9 cellular contexts compared by ENCODE assay signal in genomic region chrX:53263597-53264094, GRCh38. TPM values are rescaled to one million over a fixed set of nuclear protein-coding genes. Genes with fewer than 3 reads are reported as not detected.
DNase-seq lines count a peak whose midpoint lies in the region; ATAC-seq, FAIRE-seq and TF ChIP-seq lines count a peak whose summit lies in the region.
"Had no signal": no experiment of that assay in that cellular context is flagged by ENCODE, and none has a peak within 500 bp of the region (broad histone marks: within the 10 kb centered on the region; RNA-seq: fewer than 3 reads in every experiment).

No MANE protein-coding gene starts in this region.

- H3K9me1 ChIP-seq in K562 (ENCODE audit: control insufficient read depth, insufficient read depth, low read length), result no peaks in the 10 kb centered on the region

- TF ChIP-seq CTCF in RWPE2 (IDR thresholded peaks at IDR 0.05; ENCODE audit: poor library complexity, severe bottlenecking) (no peak), K562 (IDR thresholded peaks at IDR 0.05 in 2 of 3, conservative IDR thresholded peaks at IDR 0.05 in 1 of 3; ENCODE audit: insufficient read depth in 2 of 3, low read depth in 1 of 3, low read length in 3 of 3) (no peak)

- H3K4me3 ChIP-seq in RWPE2 (ENCODE audit: severe bottlenecking), result no peak overlapping the region
- H3K4me3 ChIP-seq in K562, result no peak overlapping the region

- peak; percentile 28 for DNase-seq in H54 (ENCODE audit: insufficient read length, low spot score)
- DNase-seq in RWPE2 (ENCODE audit: low spot score), result peak; percentile 69
- peak; percentile 69 to 85 (median 72) for DNase-seq in K562 (ENCODE audit: extremely low read depth in 1 of 4, low spot score in 3 of 4)
- peak; percentile 65 for DNase-seq in stimulated activated CD4-positive, alpha-beta T cell treated with anti-CD3 and anti-CD28 coated beads, Interleukin-1b, Interleukin-23, amount 100 ng/mL, for 48 hours
- DNase-seq in NCI-H146 (lab: John Stamatoyannopoulos, UW), result no peak
- DNase-seq: NCI-H524 treated with DMSO at 0.1 percent for 48 hours had no signal

- no peak for FAIRE-seq in H54 (lab: Jason Lieb, UNC)
- FAIRE-seq in K562 (lab: Jason Lieb, UNC), result peak; percentile 96

- H3K36me3 ChIP-seq in RWPE2 (ENCODE audit: low read depth) (no peaks in the 10 kb centered on the region), K562 (ENCODE audit: control insufficient read depth, insufficient read depth, low read length) (peaks cover 2% of the 10 kb centered on the region; the same call in 1 of the 3 replicates)

- CTCF ChIA-PET in K562 (lab: Yijun Ruan, JAX; ENCODE audit: low intra/inter-chr PET ratio), result no interaction called here

- H3K4me2 ChIP-seq in K562 (ENCODE audit: insufficient read depth, low read length), result peak overlapping the region; percentile 43

- no peaks in the 10 kb centered on the region for H3K79me2 ChIP-seq in K562 (ENCODE audit: control insufficient read depth, insufficient read depth, low read length)

- TF ChIP-seq EP300 in K562 (IDR thresholded peaks at IDR 0.05; ENCODE audit: low read length), result peak; percentile 51; the same call in 1 of the 2 replicates

- intact Hi-C loops in K562 (cut with micrococcal nuclease), result no loop called here

- 1% methylated on average over 9 of the region's 11 CpGs for WGBS in K562 (ENCODE audit: insufficient coverage, low coverage, missing lambda C conversion rate)

- H4K20me1 ChIP-seq in K562 (replicated peaks; ENCODE audit: control insufficient read depth, insufficient read depth, low read length), result no peaks in the 10 kb centered on the region

- H3K27ac ChIP-seq in RWPE2 (ENCODE audit: poor library complexity, severe bottlenecking) (peak overlapping the region; percentile 82), K562 (ENCODE audit: extremely low read depth, low read depth, low read length) (peak overlapping the region; percentile 41)

- peaks cover 42% of the 10 kb centered on the region for H3K4me1 ChIP-seq in RWPE2 (ENCODE audit: insufficient read depth, poor library complexity, severe bottlenecking)
- peaks cover 50 to 59% of the 10 kb centered on the region in 2 experiments; a peak in 4 of 5 replicates for H3K4me1 ChIP-seq in K562 (replicated peaks in 1 of 2; ENCODE audit: control insufficient read depth in 2 of 2, insufficient read depth in 2 of 2, low read length in 2 of 2)

- H3K9ac ChIP-seq in K562 (ENCODE audit: insufficient read depth in 1 of 2, low read depth in 2 of 2, low read length in 2 of 2), result peak overlapping the region; percentile 4 to 8; a peak in 2 of 4 replicates

- in situ Hi-C loops in K562 (cut with MboI), result no loop called here

- POLR2A ChIA-PET in K562 (lab: Yijun Ruan, JAX), result interaction anchor here (1.0 kb wide), 1 partner anchor 159 kb away, joined by 4 read pairs; the partner anchor contains the start of genes RIBC1 and SMC1A

- H2AFZ ChIP-seq in K562 (ENCODE audit: low read depth, low read length), result peak overlapping the region; percentile 54; the same call in 1 of the 2 replicates

- no TSS peak for BruUV-seq in K562 (replicated peaks; lab: Mats Ljungman, UMichigan)

- TF ChIP-seq POLR2A in H54 (IDR thresholded peaks at IDR 0.05; ENCODE audit: low read depth, low read length) (no peak), K562 (conservative IDR thresholded peaks at IDR 0.05) (no peak)

- no peak for TF ChIP-seq RAD21 in K562 (CRISPR knock-in tag; conservative IDR thresholded peaks at IDR 0.05 in 1 of 2, IDR thresholded peaks at IDR 0.05 in 1 of 2)

- ATAC-seq in RWPE2 (ENCODE audit: low read depth) (peak; percentile 89), K562 (peak; percentile 78), GM21381 (IDR thresholded peaks at IDR 0.05; ENCODE audit: unreplicated experiment) (no peak), HG02884 (IDR thresholded peaks at IDR 0.05; ENCODE audit: unreplicated experiment) (no peak), GM19467 (IDR thresholded peaks at IDR 0.05; ENCODE audit: unreplicated experiment) (no peak)

- H3K9me3 ChIP-seq in RWPE2 (ENCODE audit: severe bottlenecking) (no peaks in the 10 kb centered on the region), K562 (replicated peaks; ENCODE audit: control insufficient read depth, insufficient read depth, low read depth, low read length) (no peaks in the 10 kb centered on the region)

- H3K27me3 ChIP-seq in RWPE2 (ENCODE audit: insufficient read depth, poor library complexity, severe bottlenecking) (no peaks in the 10 kb centered on the region), K562 (ENCODE audit: control insufficient read depth in 2 of 2, insufficient read depth in 2 of 2, low read length in 2 of 2) (no peaks in the 10 kb centered on the region)

TF ChIP-seq in K562, 482 proteins besides CTCF, POLR2A, EP300 and RAD21 (continues in another document):
- peak; percentile 73 for TF ChIP-seq MAFF (IDR thresholded peaks at IDR 0.05; ENCODE audit: low read length)
- TF ChIP-seq VEZF1 (CRISPR knock-in tag; IDR thresholded peaks at IDR 0.05), result peak; percentile 39
- TF ChIP-seq ZNF696 (CRISPR knock-in tag; conservative IDR thresholded peaks at IDR 0.05), result no peak
- TF ChIP-seq POLR2G (IDR thresholded peaks at IDR 0.05; ENCODE audit: low read depth, low read length), result no peak
- peak; percentile 14; the same call in 1 of the 2 replicates for TF ChIP-seq CBFA2T3 (IDR thresholded peaks at IDR 0.05)

RNA-seq across cellular contexts. Expression of gene IQSEC2, which starts 17.7 kb away (rescaled TPM):
- 57.2 and 111 TPM in 2 replicates for total RNA-seq in K562 (2011; cell fraction: chromatin; rRNA removed; ENCODE audit: low replicate concordance)
- total RNA-seq in K562 (2011; cell fraction: nucleolus; rRNA removed), result 39.6 and 44.2 TPM in 2 replicates
- 63.2 and 85.5 TPM in 2 replicates for total RNA-seq in K562 (2011; cell fraction: nucleoplasm; rRNA removed)
- total RNA-seq in K562 (2014; rRNA removed) (18.9 and 20.1 TPM in 2 replicates), K562 (2014; rRNA removed; fragmentation: Illumina TruSeq; extraction: Trizol) (12.3 TPM in 2 replicates), K562 (2015; rRNA removed; fragmentation: Illumina TruSeq; extraction: Trizol) (10.5 and 11.5 TPM in 2 replicates), K562 (2021) (35.9 and 41.8 TPM in 2 replicates)
- polyA plus RNA-seq in K562 (2011; rRNA removed) (23.9 and 25.8 TPM in 2 replicates), K562 (2014; fragmentation: Illumina TruSeq; extraction: Trizol) (31.4 and 32.8 TPM in 2 replicates), K562 (2014; fragmentation: Nextera tagmentation; extraction: Ambion mirVana) (1 to 10 TPM; 2.7 to 2.8 TPM), K562 (2014; rRNA removed) (25.6 and 29.4 TPM in 2 replicates)
- polyA plus RNA-seq in K562 (2011; cell fraction: cytosol; rRNA removed), result 17.7 and 23.5 TPM in 2 replicates
- polyA plus RNA-seq in K562 (2011; cell fraction: nucleus; rRNA removed), result 55.7 and 92.8 TPM in 2 replicates
- polyA plus RNA-seq in K562 (2012), result 24.4 and 70.9 TPM in 2 replicates
- 14.2 and 18.2 TPM in 2 replicates for polyA minus RNA-seq in K562 (2011; rRNA and poly(A)+ RNA removed)
- polyA minus RNA-seq in K562 (2011; cell fraction: cytosol; rRNA and poly(A)+ RNA removed), result 16.8 and 18.3 TPM in 2 replicates
- 32.3 and 34.9 TPM in 2 replicates for polyA minus RNA-seq in K562 (2011; cell fraction: nucleus; rRNA and poly(A)+ RNA removed)

RNA-seq across cellular contexts. Expression of gene KDM5C, which starts 38.6 kb away (rescaled TPM):
- total RNA-seq in K562 (2011; cell fraction: chromatin; rRNA removed; ENCODE audit: low replicate concordance), result 402 and 573 TPM in 2 replicates
- 257 and 272 TPM in 2 replicates for total RNA-seq in K562 (2011; cell fraction: nucleolus; rRNA removed)
- 184 and 231 TPM in 2 replicates for total RNA-seq in K562 (2011; cell fraction: nucleoplasm; rRNA removed)
- total RNA-seq in K562 (2014; rRNA removed) (61.1 and 82.1 TPM in 2 replicates), K562 (2014; rRNA removed; fragmentation: Illumina TruSeq; extraction: Trizol) (44.5 and 53.1 TPM in 2 replicates), K562 (2015; rRNA removed; fragmentation: Illumina TruSeq; extraction: Trizol) (41.4 and 43.4 TPM in 2 replicates), K562 (2021) (110 and 136 TPM in 2 replicates)
- polyA plus RNA-seq in K562 (2011; rRNA removed) (52.4 and 82.6 TPM in 2 replicates), K562 (2014; fragmentation: Illumina TruSeq; extraction: Trizol) (59.1 and 66.6 TPM in 2 replicates), K562 (2014; fragmentation: Nextera tagmentation; extraction: Ambion mirVana) (under 1 TPM; 0.62 to 0.83 TPM), K562 (2014; rRNA removed) (44.0 and 64.7 TPM in 2 replicates)
- 45.7 and 53.1 TPM in 2 replicates for polyA plus RNA-seq in K562 (2011; cell fraction: cytosol; rRNA removed)
- polyA plus RNA-seq in K562 (2011; cell fraction: nucleus; rRNA removed), result 311 and 369 TPM in 2 replicates
- 64.3 and 71.8 TPM in 2 replicates for polyA plus RNA-seq in K562 (2012)
- polyA minus RNA-seq in K562 (2011; rRNA and poly(A)+ RNA removed), result 81.5 and 92.7 TPM in 2 replicates
- polyA minus RNA-seq in K562 (2011; cell fraction: cytosol; rRNA and poly(A)+ RNA removed), result 71.3 and 80.0 TPM in 2 replicates
- polyA minus RNA-seq in K562 (2011; cell fraction: nucleus; rRNA and poly(A)+ RNA removed), result 113 and 144 TPM in 2 replicates

Comparison
In these comparisons a context has a peak if more than half of its experiments do, and no peak if none do; other contexts are left out.
1. ATAC-seq: peak in RWPE2 (single experiment) and K562 (single experiment); none in GM21381 (single experiment), HG02884 (single experiment) and GM19467 (single experiment).